Comparison of ENCODE assay signal across 27 cellular contexts in genomic region chr4:163614866-163615265, GRCh38.
"Had no signal": no experiment of that assay in that cellular context is flagged by ENCODE, and none has a peak within 500 bp of the region (broad histone marks: within the 10 kb centered on the region; RNA-seq: fewer than 3 reads in every experiment).

No MANE protein-coding gene starts in this region.

- DNase-seq: effector CD8-positive, alpha-beta T cell; endodermal cell; foreskin fibroblast; gastrocnemius medialis; head of caudate nucleus; kidney; mesenchymal stem cell; mucosa of descending colon; naive thymus-derived CD4-positive, alpha-beta T cell; right lobe of liver; stimulated activated CD4-positive, alpha-beta T cell treated with anti-CD3 and anti-CD28 coated beads, Interleukin-12 subunit alpha, Interleukin-12 subunit beta, amount 100 ng/mL, for 4 hours; stimulated activated CD4-positive, alpha-beta T cell treated with anti-CD3 and anti-CD28 coated beads, Interleukin-1b, Interleukin-23, amount 100 ng/mL, for 48 hours; stimulated activated CD4-positive, alpha-beta T cell treated with anti-CD3 and anti-CD28 coated beads, Interleukin-4, amount 100 ng/mL, for 1 hour; stimulated activated CD8-positive, alpha-beta memory T cell treated with anti-CD3 and anti-CD28 coated beads, Interleukin-4, amount 100 ng/mL, for 48 hours; stimulated activated naive CD4-positive, alpha-beta T cell treated with Interleukin-2 at 50 U/mL for 16 hours; stomach; tibial artery; upper lobe of left lung; uterus had no signal

- H3K4me3 ChIP-seq: gastrocnemius medialis, lung, mucosa of descending colon, neural progenitor cell, right lobe of liver, smooth muscle cell, stomach, tibial artery, upper lobe of left lung, uterus had no signal

- H3K4me3 Mint-ChIP-seq: endodermal cell; mesothelial cell of epicardium; naive thymus-derived CD4-positive, alpha-beta T cell; nephron; neural progenitor cell had no signal

- H3K9me3 Mint-ChIP-seq: endodermal cell, mesothelial cell of epicardium, nephron, neural progenitor cell had no signal

- H3K36me3 ChIP-seq: gastrocnemius medialis, neural progenitor cell, right lobe of liver, stomach, tibial artery, upper lobe of left lung, uterus had no signal

- H3K4me1 Mint-ChIP-seq: mesothelial cell of epicardium, nephron had no signal

- H3K36me3 Mint-ChIP-seq: mesothelial cell of epicardium, neural progenitor cell had no signal

- H3K9me3 ChIP-seq: gastrocnemius medialis, mucosa of descending colon, right lobe of liver, stomach, tibial artery, upper lobe of left lung, uterus had no signal

- H3K27ac Mint-ChIP-seq: endodermal cell; mesothelial cell of epicardium; naive thymus-derived CD4-positive, alpha-beta T cell; nephron; neural progenitor cell; progenitor cell of endocrine pancreas had no signal

- ATAC-seq: esophagus mucosa; gastrocnemius medialis; left lobe of liver; mucosa of descending colon; naive thymus-derived CD4-positive, alpha-beta T cell; right lobe of liver had no signal

- H3K27me3 ChIP-seq: gastrocnemius medialis, neural progenitor cell, right lobe of liver, stomach, tibial artery, upper lobe of left lung, uterus had no signal
